In the genomic region with DNA sequence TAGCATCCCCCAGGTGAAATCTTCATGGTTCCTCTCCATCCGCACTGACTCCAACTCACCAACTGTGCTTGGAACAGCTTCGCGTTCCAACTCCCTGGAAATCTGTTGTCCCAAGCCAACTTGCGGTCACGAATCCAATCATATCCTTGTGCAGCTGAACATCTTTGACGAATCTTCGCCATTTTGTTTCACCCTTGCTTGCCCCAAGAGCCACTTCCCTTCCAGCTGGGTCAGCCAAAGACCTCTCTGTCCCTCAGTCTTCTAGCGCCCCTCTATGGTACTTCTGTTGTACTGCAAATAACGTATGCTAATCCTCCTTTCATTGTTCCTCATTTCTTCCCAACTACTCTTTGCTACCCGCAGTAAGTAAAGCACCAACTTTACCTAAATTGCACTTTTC, we compare ENCODE assay signal across 10 cellular contexts.
DNase-seq lines count a peak whose midpoint lies in the region; ATAC-seq and TF ChIP-seq lines count a peak whose summit lies in the region.
"Had no signal": no experiment of that assay in that cellular context is flagged by ENCODE, and none has a peak within 500 bp of the region (broad histone marks: within the 10 kb centered on the region; RNA-seq: fewer than 3 reads in every experiment).

No MANE protein-coding gene starts in this region.

- no peak overlapping the region for H3K27ac Mint-ChIP-seq in activated naive CD8-positive, alpha-beta T cell treated with anti-CD3 and anti-CD28 coated beads, Interleukin-2, amount 50 U/mL, for 24 hours
- H3K27ac Mint-ChIP-seq in immature natural killer cell: no peak overlapping the region
- H3K27ac Mint-ChIP-seq: activated naive CD8-positive, alpha-beta T cell treated with anti-CD3 and anti-CD28 coated beads, Interleukin-2, amount 10 ng/mL, durations not matched to agents 7 days and 5 days had no signal

- no peak overlapping the region for H3K4me2 ChIP-seq in osteoblast (ENCODE audit: insufficient read depth, low read length)
- H3K4me2 ChIP-seq: BLaER1 had no signal

- H2AFZ ChIP-seq in osteoblast (ENCODE audit: low read length): peak overlapping the region; percentile 26

- no peaks in the 10 kb centered on the region for H3K27me3 ChIP-seq in osteoblast (ENCODE audit: insufficient read depth, low read length)
- H3K27me3 ChIP-seq: BLaER1 had no signal

- DNase-seq in DMS53 (lab: John Stamatoyannopoulos, UW): peak; percentile 12
- no peak for DNase-seq in DMS53 treated with DMSO at 0.1 percent for 48 hours (lab: John Stamatoyannopoulos, UW; ENCODE audit: unreplicated experiment)
- DNase-seq in NAMALWA (ENCODE audit: low spot score): peak; percentile 35
- DNase-seq in ecto neural progenitor cell (ENCODE audit: low spot score): peak; percentile 47
- DNase-seq in osteoblast (ENCODE audit: insufficient read length, low spot score, missing footprints): no peak
- DNase-seq in activated naive CD8-positive, alpha-beta T cell treated with anti-CD3 and anti-CD28 coated beads, Interleukin-2, amount 50 U/mL, for 24 hours: no peak
- no peak for DNase-seq in immature natural killer cell
- DNase-seq: activated naive CD8-positive, alpha-beta T cell treated with anti-CD3 and anti-CD28 coated beads, Interleukin-2, amount 10 ng/mL, durations not matched to agents 7 days and 5 days had no signal

- no peak overlapping the region for H3K27ac ChIP-seq in osteoblast (ENCODE audit: low read depth, low read length)
- H3K27ac ChIP-seq: BLaER1 had no signal

- TF ChIP-seq CTCF in osteoblast (IDR thresholded peaks at IDR 0.05; ENCODE audit: extremely low read depth, low read depth, low read length): peak; percentile 70

- no peaks in the 10 kb centered on the region for H3K27me3 Mint-ChIP-seq in activated naive CD8-positive, alpha-beta T cell treated with anti-CD3 and anti-CD28 coated beads, Interleukin-2, amount 50 U/mL, for 24 hours
- peaks cover 0 to 2% (median 1%) of the 10 kb centered on the region in 3 donors for H3K27me3 Mint-ChIP-seq in immature natural killer cell (ENCODE audit: low read depth in 3 of 3)

- no peak overlapping the region for H3K4me3 Mint-ChIP-seq in activated naive CD8-positive, alpha-beta T cell treated with anti-CD3 and anti-CD28 coated beads, Interleukin-2, amount 50 U/mL, for 24 hours
- no peak overlapping the region for H3K4me3 Mint-ChIP-seq in immature natural killer cell
- H3K4me3 Mint-ChIP-seq: activated naive CD8-positive, alpha-beta T cell treated with anti-CD3 and anti-CD28 coated beads, Interleukin-2, amount 10 ng/mL, durations not matched to agents 7 days and 5 days had no signal

- H3K4me3 ChIP-seq in osteoblast (ENCODE audit: insufficient read depth, low read length): no peak overlapping the region
- H3K4me3 ChIP-seq: BLaER1 had no signal

- no peaks in the 10 kb centered on the region for H4K20me1 ChIP-seq in osteoblast (ENCODE audit: insufficient read depth, low read length)
- H4K20me1 ChIP-seq: BLaER1 had no signal

- H3K9me3 ChIP-seq in osteoblast (ENCODE audit: low read depth, low read length): no peaks in the 10 kb centered on the region

- no peak for ATAC-seq in activated naive CD8-positive, alpha-beta T cell treated with anti-CD3 and anti-CD28 coated beads, Interleukin-2, amount 50 U/mL, for 24 hours
- no peak for ATAC-seq in HG03521 (IDR thresholded peaks at IDR 0.05; ENCODE audit: unreplicated experiment)

- no peaks in the 10 kb centered on the region for H3K36me3 ChIP-seq in osteoblast (ENCODE audit: insufficient read depth, low read length)
- H3K36me3 ChIP-seq: BLaER1 had no signal

- H3K4me1 ChIP-seq in osteoblast (ENCODE audit: insufficient read depth, low read length): no peaks in the 10 kb centered on the region
- H3K4me1 ChIP-seq: BLaER1 had no signal

- H3K4me1 Mint-ChIP-seq in activated naive CD8-positive, alpha-beta T cell treated with anti-CD3 and anti-CD28 coated beads, Interleukin-2, amount 50 U/mL, for 24 hours: no peaks in the 10 kb centered on the region
- H3K4me1 Mint-ChIP-seq in immature natural killer cell: no peaks in the 10 kb centered on the region
- H3K4me1 Mint-ChIP-seq: activated naive CD8-positive, alpha-beta T cell treated with anti-CD3 and anti-CD28 coated beads, Interleukin-2, amount 10 ng/mL, durations not matched to agents 7 days and 5 days had no signal

- H3K9me3 Mint-ChIP-seq in activated naive CD8-positive, alpha-beta T cell treated with anti-CD3 and anti-CD28 coated beads, Interleukin-2, amount 50 U/mL, for 24 hours: no peaks in the 10 kb centered on the region
- H3K9me3 Mint-ChIP-seq in immature natural killer cell: peaks cover 0 to 9% (median 4%) of the 10 kb centered on the region in 6 donors

- no peaks in the 10 kb centered on the region for H3K36me3 Mint-ChIP-seq in activated naive CD8-positive, alpha-beta T cell treated with anti-CD3 and anti-CD28 coated beads, Interleukin-2, amount 50 U/mL, for 24 hours (ENCODE audit: low read depth)
- H3K36me3 Mint-ChIP-seq in immature natural killer cell: no peaks in the 10 kb centered on the region
- H3K36me3 Mint-ChIP-seq: activated naive CD8-positive, alpha-beta T cell treated with anti-CD3 and anti-CD28 coated beads, Interleukin-2, amount 10 ng/mL, durations not matched to agents 7 days and 5 days had no signal

- H3K79me2 ChIP-seq in osteoblast (ENCODE audit: insufficient read depth, low read length): no peaks in the 10 kb centered on the region

Comparison
In these comparisons a context has a peak if more than half of its experiments do, and no peak if none do; other contexts are left out.
1. DNase-seq: peak in DMS53 (single experiment), NAMALWA (single experiment) and ecto neural progenitor cell (single experiment); none in DMS53 treated with DMSO at 0.1 percent for 48 hours (single experiment), osteoblast (single experiment), activated naive CD8-positive, alpha-beta T cell treated with anti-CD3 and anti-CD28 coated beads, Interleukin-2, amount 50 U/mL, for 24 hours (single experiment) and immature natural killer cell (0 of 3).